ENCODE assay signal across 29 cellular contexts in genomic region chr7:104890216-104890615, GRCh38.
"Had no signal": no experiment of that assay in that cellular context is flagged by ENCODE, and none has a peak within 500 bp of the region (broad histone marks: within the 10 kb centered on the region; RNA-seq: fewer than 3 reads in every experiment).

No MANE protein-coding gene starts in this region.

- ATAC-seq: left colon; left lung; lower lobe of right lung; mucosa of descending colon; naive thymus-derived CD4-positive, alpha-beta T cell; natural killer cell treated with Interleukin-12 subunit alpha and Interleukin-12 subunit beta and Interleukin-15 and Interleukin-18, amount 100 ng/mL, for 72 hours; pancreas; right cardiac atrium; sciatic nerve; stimulated activated naive B cell treated with anti-CD40 and anti-IgM and Interleukin-4, amounts not matched to agents 10 μg/mL and 1 μg/mL and 100 μg/mL, for 72 hours; stimulated activated naive CD8-positive, alpha-beta T cell treated with anti-CD3 and anti-CD28 coated beads, Interleukin-15, Interleukin-2, amounts not matched to agents 100 U/mL and 50 U/mL, for 24 hours; upper lobe of right lung had no signal

- H3K4me1 Mint-ChIP-seq: naive thymus-derived CD4-positive, alpha-beta T cell had no signal

- FAIRE-seq: keratinocyte, pancreas, urothelium cell line had no signal

- H3K27me3 ChIP-seq: left lung, pancreas, stomach, testis, thyroid gland, upper lobe of right lung had no signal

- DNase-seq: hippocampal formation; left colon; left lung; lower lobe of right lung; midbrain; mucosa of descending colon; naive thymus-derived CD4-positive, alpha-beta T cell; nucleus accumbens; pancreas; posterior cingulate gyrus; retina; right cardiac atrium; stimulated activated CD4-positive, alpha-beta T cell treated with anti-CD3 and anti-CD28 coated beads, Interleukin-12 subunit alpha, Interleukin-12 subunit beta, amount 100 ng/mL, for 4 hours; stimulated activated CD4-positive, alpha-beta T cell treated with anti-CD3 and anti-CD28 coated beads, Interleukin-15, amount 100 ng/mL, for 24 hours; stimulated activated CD4-positive, alpha-beta T cell treated with anti-CD3 and anti-CD28 coated beads, Interleukin-2, amount 100 ng/mL, for 24 hours; stimulated activated CD4-positive, alpha-beta T cell treated with anti-CD3 and anti-CD28 coated beads, Interleukin-4, amount 100 ng/mL, for 1 hour; stimulated activated naive B cell treated with anti-CD40 and anti-IgM and Interleukin-4, amounts not matched to agents 10 μg/mL and 1 μg/mL and 100 μg/mL, for 72 hours; stimulated activated naive CD8-positive, alpha-beta T cell treated with anti-CD3 and anti-CD28 coated beads, Interleukin-15, Interleukin-2, amounts not matched to agents 100 U/mL and 50 U/mL, for 24 hours; stomach; testis; thyroid gland; trophoblast cell; upper lobe of right lung had no signal

- H3K36me3 ChIP-seq: left lung, lower lobe of right lung, pancreas, prostate gland, stomach, thyroid gland, upper lobe of right lung had no signal

- H3K9me3 Mint-ChIP-seq: naive thymus-derived CD4-positive, alpha-beta T cell; natural killer cell treated with Interleukin-12 subunit alpha and Interleukin-12 subunit beta and Interleukin-15 and Interleukin-18, amount 100 ng/mL, for 72 hours; stimulated activated naive B cell treated with anti-CD40 and anti-IgM and Interleukin-4, amounts not matched to agents 10 μg/mL and 1 μg/mL and 100 μg/mL, for 72 hours had no signal

- H3K9me3 ChIP-seq: left lung, lower lobe of right lung, mucosa of descending colon, pancreas, prostate gland, stomach, testis, thyroid gland, upper lobe of right lung had no signal

- H3K27ac ChIP-seq: left lung, lower lobe of right lung, pancreas, prostate gland, skin epidermis, stomach, testis, thyroid gland, upper lobe of right lung had no signal

- H3K4me3 Mint-ChIP-seq: naive thymus-derived CD4-positive, alpha-beta T cell; natural killer cell treated with Interleukin-12 subunit alpha and Interleukin-12 subunit beta and Interleukin-15 and Interleukin-18, amount 100 ng/mL, for 72 hours; stimulated activated naive B cell treated with anti-CD40 and anti-IgM and Interleukin-4, amounts not matched to agents 10 μg/mL and 1 μg/mL and 100 μg/mL, for 72 hours had no signal

- H3K4me1 ChIP-seq: pancreas, prostate gland, testis, thyroid gland, upper lobe of right lung had no signal

- H3K27ac Mint-ChIP-seq: natural killer cell treated with Interleukin-12 subunit alpha and Interleukin-12 subunit beta and Interleukin-15 and Interleukin-18, amount 100 ng/mL, for 72 hours; stimulated activated naive B cell treated with anti-CD40 and anti-IgM and Interleukin-4, amounts not matched to agents 10 μg/mL and 1 μg/mL and 100 μg/mL, for 72 hours had no signal

- H3K4me3 ChIP-seq: left lung, lower lobe of right lung, mucosa of descending colon, pancreas, prostate gland, skin epidermis, stomach, testis, thyroid gland, upper lobe of right lung had no signal

- H3K36me3 Mint-ChIP-seq: naive thymus-derived CD4-positive, alpha-beta T cell; natural killer cell treated with Interleukin-12 subunit alpha and Interleukin-12 subunit beta and Interleukin-15 and Interleukin-18, amount 100 ng/mL, for 72 hours; stimulated activated naive B cell treated with anti-CD40 and anti-IgM and Interleukin-4, amounts not matched to agents 10 μg/mL and 1 μg/mL and 100 μg/mL, for 72 hours had no signal
